Comparison of ENCODE assay signal across 18 cellular contexts in the genomic region with DNA sequence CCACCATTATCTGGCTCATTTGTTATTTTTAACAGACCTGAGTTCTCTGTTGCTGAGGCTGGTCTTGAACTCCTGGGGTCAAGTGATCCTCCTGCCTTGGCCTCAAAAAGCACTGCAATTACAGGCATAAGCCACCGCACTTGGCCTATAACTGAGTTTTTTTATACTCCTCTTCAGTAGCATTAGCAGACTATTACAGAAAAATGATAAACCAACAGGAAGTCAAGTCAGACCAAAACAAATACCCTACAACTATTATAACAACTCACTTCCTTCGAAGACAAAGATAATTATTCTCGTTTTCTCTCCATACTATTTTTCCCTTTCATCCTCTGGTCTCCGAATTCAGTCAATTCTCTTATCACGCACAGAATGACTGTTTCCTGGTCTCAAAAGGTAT.
"Had no signal": no experiment of that assay in that cellular context is flagged by ENCODE, and none has a peak within 500 bp of the region (broad histone marks: within the 10 kb centered on the region; RNA-seq: fewer than 3 reads in every experiment).

No MANE protein-coding gene starts in this region.

- H3K36me3 ChIP-seq: lower lobe of right lung, neural progenitor cell, right lobe of liver had no signal

- H3K27me3 ChIP-seq: neural progenitor cell, right lobe of liver, suprapubic skin, tibial nerve had no signal

- DNase-seq: activated effector memory CD4-positive, alpha-beta T cell treated with Interleukin-2 at 50 U/mL for 16 hours; activated naive CD8-positive, alpha-beta T cell treated with anti-CD3 and anti-CD28 coated beads, Interleukin-2, amount 10 ng/mL, durations not matched to agents 7 days and 5 days; activated T-cell treated with anti-CD3 and anti-CD28 coated beads, Interleukin-2, amount 50 U/mL, for 1 hour; amygdala; cerebellar nuclear complex; kidney; lower lobe of right lung; naive B cell; posterior cingulate gyrus; right lobe of liver; stimulated activated naive CD8-positive, alpha-beta T cell treated with anti-CD3 and anti-CD28 coated beads, Interleukin-15, amount 100 ng/mL, for 72 hours had no signal

- H3K27me3 Mint-ChIP-seq: activated naive CD8-positive, alpha-beta T cell treated with anti-CD3 and anti-CD28 coated beads, Interleukin-2, amount 10 ng/mL, durations not matched to agents 7 days and 5 days; naive B cell; stimulated activated naive CD8-positive, alpha-beta T cell treated with anti-CD3 and anti-CD28 coated beads, Interleukin-15, amount 100 ng/mL, for 72 hours had no signal

- H3K9me3 ChIP-seq: lower lobe of right lung, right lobe of liver, suprapubic skin, tibial nerve had no signal

- H3K4me1 Mint-ChIP-seq: neural progenitor cell had no signal

- H3K27ac ChIP-seq: coronary artery, lower lobe of right lung, neural progenitor cell, right lobe of liver, skin epidermis, suprapubic skin, tibial nerve, VCaP had no signal

- H3K4me3 ChIP-seq: coronary artery, lower lobe of right lung, neural progenitor cell, right lobe of liver, skin epidermis, suprapubic skin, tibial nerve had no signal

- H3K9me3 Mint-ChIP-seq: activated naive CD4-positive, alpha-beta T cell treated with anti-CD3 and anti-CD28 coated beads for 36 hours; neural progenitor cell; stimulated activated naive CD8-positive, alpha-beta T cell treated with anti-CD3 and anti-CD28 coated beads, Interleukin-15, amount 100 ng/mL, for 72 hours had no signal

- H3K4me3 Mint-ChIP-seq: activated naive CD4-positive, alpha-beta T cell treated with anti-CD3 and anti-CD28 coated beads for 36 hours; activated naive CD8-positive, alpha-beta T cell treated with anti-CD3 and anti-CD28 coated beads, Interleukin-2, amount 10 ng/mL, durations not matched to agents 7 days and 5 days; naive B cell; neural progenitor cell; stimulated activated naive CD8-positive, alpha-beta T cell treated with anti-CD3 and anti-CD28 coated beads, Interleukin-15, amount 100 ng/mL, for 72 hours had no signal

- ATAC-seq: lower lobe of right lung; right lobe of liver; stimulated activated naive CD8-positive, alpha-beta T cell treated with anti-CD3 and anti-CD28 coated beads, Interleukin-15, amount 100 ng/mL, for 72 hours had no signal

- H3K4me1 ChIP-seq: lower lobe of right lung, neural progenitor cell, right lobe of liver, suprapubic skin, tibial nerve had no signal

- H3K27ac Mint-ChIP-seq: activated naive CD4-positive, alpha-beta T cell treated with anti-CD3 and anti-CD28 coated beads for 36 hours; activated naive CD8-positive, alpha-beta T cell treated with anti-CD3 and anti-CD28 coated beads, Interleukin-2, amount 10 ng/mL, durations not matched to agents 7 days and 5 days; neural progenitor cell; stimulated activated naive CD8-positive, alpha-beta T cell treated with anti-CD3 and anti-CD28 coated beads, Interleukin-15, amount 100 ng/mL, for 72 hours had no signal
